1 cellular context compared by ENCODE assay signal in the genomic region with DNA sequence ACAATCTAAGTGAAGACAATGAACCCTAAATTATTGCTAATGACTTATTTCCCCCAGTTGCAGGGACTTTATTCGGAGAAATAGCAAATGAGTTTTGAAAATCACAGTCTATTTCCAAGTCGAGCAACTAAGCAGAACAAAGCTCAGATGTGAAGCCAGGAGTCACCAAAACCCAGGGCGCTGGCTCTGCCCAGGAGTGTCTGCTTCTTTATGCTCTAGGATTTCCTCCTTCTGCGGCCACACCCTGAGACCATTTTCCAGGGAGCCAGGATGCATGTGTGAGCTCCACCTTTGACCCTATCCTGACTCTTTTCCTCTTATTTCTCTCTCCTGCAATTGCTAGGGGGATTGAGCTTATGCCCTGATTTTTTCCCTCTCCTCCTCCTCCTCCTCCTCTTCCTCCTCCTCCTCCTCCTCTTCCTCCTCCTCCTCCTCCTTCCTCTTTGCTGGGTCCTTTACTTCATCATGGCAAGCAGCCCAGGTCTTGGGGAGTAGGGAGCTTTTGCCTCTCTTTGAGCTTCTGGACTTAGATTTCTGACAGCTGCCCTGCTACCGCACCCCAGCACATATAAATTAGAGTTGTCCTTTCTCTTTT.
TF ChIP-seq lines count a peak whose summit lies in the region.

No MANE protein-coding gene starts in this region.

TF ChIP-seq in K562, 482 proteins besides CTCF, POLR2A, EP300 and RAD21 (continued from another document):
- TF ChIP-seq, protein P1, sequence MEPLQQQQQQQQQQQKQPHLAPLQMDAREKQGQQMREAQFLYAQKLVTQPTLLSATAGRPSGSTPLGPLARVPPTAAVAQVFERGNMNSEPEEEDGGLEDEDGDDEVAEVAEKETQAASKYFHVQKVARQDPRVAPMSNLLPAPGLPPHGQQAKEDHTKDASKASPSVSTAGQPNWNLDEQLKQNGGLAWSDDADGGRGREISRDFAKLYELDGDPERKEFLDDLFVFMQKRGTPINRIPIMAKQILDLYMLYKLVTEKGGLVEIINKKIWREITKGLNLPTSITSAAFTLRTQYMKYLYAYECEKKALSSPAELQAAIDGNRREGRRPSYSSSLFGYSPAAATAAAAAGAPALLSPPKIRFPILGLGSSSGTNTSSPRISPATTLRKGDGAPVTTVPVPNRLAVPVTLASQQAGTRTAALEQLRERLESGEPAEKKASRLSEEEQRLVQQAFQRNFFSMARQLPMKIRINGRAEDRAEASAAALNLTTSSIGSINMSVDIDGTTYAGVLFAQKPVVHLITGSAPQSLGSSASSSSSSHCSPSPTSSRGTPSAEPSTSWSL (CRISPR knock-in tag; IDR thresholded peaks at IDR 0.05; ENCODE audit: borderline replicate concordance) = no peak
- TF ChIP-seq KHSRP (IDR thresholded peaks at IDR 0.05) = no peak
